Comparison of ENCODE assay signal across 8 cellular contexts in genomic region chr11:6646040-6646439, GRCh38. TPM values are rescaled to one million over a fixed set of nuclear protein-coding genes. Genes with fewer than 3 reads are reported as not detected.
DNase-seq lines count a peak whose midpoint lies in the region; ATAC-seq and TF ChIP-seq lines count a peak whose summit lies in the region.

No MANE protein-coding gene starts in this region.

- ATAC-seq in natural killer cell treated with Interleukin-12 subunit alpha and Interleukin-12 subunit beta and Interleukin-15 and Interleukin-18, amount 100 ng/mL, for 72 hours, result peak; percentile 66 to 70
- no peak for ATAC-seq in activated naive CD4-positive, alpha-beta T cell treated with anti-CD3 and anti-CD28 coated beads, Interleukin-2, amount 50 U/mL, for 72 hours

- no peak overlapping the region for H3K4me3 ChIP-seq in HL-60 (replicated peaks; ENCODE audit: insufficient read depth, low read length)
- no peak overlapping the region for H3K4me3 ChIP-seq in endodermal cell (ENCODE audit: low read length)

- H3K36me3 Mint-ChIP-seq in endodermal cell (ENCODE audit: low read depth), result no peaks in the 10 kb centered on the region
- H3K36me3 Mint-ChIP-seq in natural killer cell treated with Interleukin-12 subunit alpha and Interleukin-12 subunit beta and Interleukin-15 and Interleukin-18, amount 100 ng/mL, for 72 hours, result no peaks in the 10 kb centered on the region
- H3K36me3 Mint-ChIP-seq in activated naive CD4-positive, alpha-beta T cell treated with anti-CD3 and anti-CD28 coated beads, Interleukin-2, amount 50 U/mL, for 72 hours, result no peaks in the 10 kb centered on the region

- no peak overlapping the region; the same call in 1 of the 2 replicates for H3K27ac ChIP-seq in HL-60 (replicated peaks)
- H3K27ac ChIP-seq in endodermal cell (ENCODE audit: low read depth, low read length), result no peak overlapping the region
- H3K27ac ChIP-seq in RWPE1, result no peak overlapping the region

- peaks cover 3% of the 10 kb centered on the region for H3K36me3 ChIP-seq in endodermal cell (ENCODE audit: control insufficient read depth, insufficient read depth, low read length)

- 94 to 95% methylated on average over 11 of the region's 11 CpGs for WGBS in endodermal cell (ENCODE audit: insufficient coverage in 1 of 2, insufficient read length in 1 of 2), 2 experiments

- H3K27me3 ChIP-seq in HL-60 (ENCODE audit: insufficient read depth, poor library complexity, severe bottlenecking), result no peaks in the 10 kb centered on the region
- no peaks in the 10 kb centered on the region for H3K27me3 ChIP-seq in endodermal cell (ENCODE audit: control insufficient read depth, insufficient read depth, low read length, poor library complexity, severe bottlenecking)

- H3K27ac Mint-ChIP-seq in endodermal cell, result no peak overlapping the region
- H3K27ac Mint-ChIP-seq in natural killer cell treated with Interleukin-12 subunit alpha and Interleukin-12 subunit beta and Interleukin-15 and Interleukin-18, amount 100 ng/mL, for 72 hours, result no peak overlapping the region
- peak overlapping the region in 1 of 2 donors; percentile 18 for H3K27ac Mint-ChIP-seq in activated naive CD4-positive, alpha-beta T cell treated with anti-CD3 and anti-CD28 coated beads, Interleukin-2, amount 50 U/mL, for 72 hours

- no peaks in the 10 kb centered on the region for H3K9me3 ChIP-seq in endodermal cell (ENCODE audit: control insufficient read depth, low read length)

- DNase-seq in AG20443 (ENCODE audit: low spot score) (peak; percentile 85), HL-60 (ENCODE audit: low read depth in 1 of 2, low spot score in 1 of 2) (peak; percentile 17 to 36), endodermal cell (peak; percentile 34), NOMO-1 treated with dmso at 0.1 percent for 144 hours (lab: John Stamatoyannopoulos, UW; ENCODE audit: unreplicated experiment) (no peak), RWPE1 (ENCODE audit: low spot score) (no peak), DMS114 treated with DMSO at 0.1 percent for 48 hours (lab: John Stamatoyannopoulos, UW; ENCODE audit: unreplicated experiment) (no peak)
- DNase-seq in natural killer cell treated with Interleukin-12 subunit alpha and Interleukin-12 subunit beta and Interleukin-15 and Interleukin-18, amount 100 ng/mL, for 72 hours (ENCODE audit: low spot score), result no peak
- DNase-seq in activated naive CD4-positive, alpha-beta T cell treated with anti-CD3 and anti-CD28 coated beads, Interleukin-2, amount 50 U/mL, for 72 hours (ENCODE audit: low spot score in 2 of 2), result no peak

- H3K4me1 ChIP-seq in endodermal cell (ENCODE audit: control insufficient read depth, insufficient read depth, low read length), result no peaks in the 10 kb centered on the region

- no peak for TF ChIP-seq CTCF in HL-60 (IDR thresholded peaks at IDR 0.05; ENCODE audit: insufficient read depth, low read length)
- TF ChIP-seq CTCF in endodermal cell (conservative IDR thresholded peaks at IDR 0.05), result no peak
- TF ChIP-seq CTCF in RWPE1 (conservative IDR thresholded peaks at IDR 0.05; ENCODE audit: low read depth), result no peak

- H3K9ac ChIP-seq in endodermal cell (ENCODE audit: extremely low read depth, low read length, poor library complexity, severe bottlenecking), result no peak overlapping the region

- no peaks in the 10 kb centered on the region for H3K27me3 Mint-ChIP-seq in endodermal cell (ENCODE audit: insufficient read depth)
- H3K27me3 Mint-ChIP-seq in natural killer cell treated with Interleukin-12 subunit alpha and Interleukin-12 subunit beta and Interleukin-15 and Interleukin-18, amount 100 ng/mL, for 72 hours, result no peaks in the 10 kb centered on the region

- H3K4me1 Mint-ChIP-seq in endodermal cell, result no peaks in the 10 kb centered on the region
- H3K4me1 Mint-ChIP-seq in natural killer cell treated with Interleukin-12 subunit alpha and Interleukin-12 subunit beta and Interleukin-15 and Interleukin-18, amount 100 ng/mL, for 72 hours (ENCODE audit: low read depth in 2 of 2), result no peaks in the 10 kb centered on the region

- H3K4me3 Mint-ChIP-seq in endodermal cell, result no peak overlapping the region
- H3K4me3 Mint-ChIP-seq in natural killer cell treated with Interleukin-12 subunit alpha and Interleukin-12 subunit beta and Interleukin-15 and Interleukin-18, amount 100 ng/mL, for 72 hours, result no peak overlapping the region

- H3K9me3 Mint-ChIP-seq in endodermal cell, result no peaks in the 10 kb centered on the region
- no peaks in the 10 kb centered on the region for H3K9me3 Mint-ChIP-seq in natural killer cell treated with Interleukin-12 subunit alpha and Interleukin-12 subunit beta and Interleukin-15 and Interleukin-18, amount 100 ng/mL, for 72 hours
- no peaks in the 10 kb centered on the region for H3K9me3 Mint-ChIP-seq in activated naive CD4-positive, alpha-beta T cell treated with anti-CD3 and anti-CD28 coated beads, Interleukin-2, amount 50 U/mL, for 72 hours

- CTCF ChIA-PET in RWPE1 (lab: Yijun Ruan, JAX), result interaction anchor here (0.5 kb wide), 1 partner anchor 26 kb away, joined by 3 read pairs; no protein-coding TSS in a partner anchor

- POLR2A ChIA-PET in RWPE1 (lab: Yijun Ruan, JAX; ENCODE audit: low non-redundant PET), result no interaction called here

RNA-seq across cellular contexts. Expression of gene DCHS1, which starts 9.6 kb away (rescaled TPM):
- total RNA-seq in endodermal cell, result 10 to 100 TPM; 13.7 to 14.3 TPM
- 34.9 TPM for polyA plus RNA-seq in endodermal cell (2013, experiment 1 of 2)
- polyA plus RNA-seq in endodermal cell (2013, experiment 2 of 2), result 34.2 TPM
- 1 to 10 TPM in 1 of 2 donors, under 1 TPM in 1; 0.73 to 1.6 TPM for total RNA-seq in natural killer cell treated with Interleukin-12 subunit alpha and Interleukin-12 subunit beta and Interleukin-15 and Interleukin-18, amount 100 ng/mL, for 72 hours
- 1 to 10 TPM in 1 of 2 donors, under 1 TPM in 1; 0.82 to 2.1 TPM for total RNA-seq in activated naive CD4-positive, alpha-beta T cell treated with anti-CD3 and anti-CD28 coated beads, Interleukin-2, amount 50 U/mL, for 72 hours

RNA-seq across cellular contexts. Expression of gene TPP1, which starts 26.8 kb away (rescaled TPM):
- 10 to 100 TPM; 68.3 to 71.0 TPM for total RNA-seq in endodermal cell
- polyA plus RNA-seq in endodermal cell (2013, experiment 1 of 2), result 52.5 TPM
- polyA plus RNA-seq in endodermal cell (2013, experiment 2 of 2), result 41.0 TPM
- total RNA-seq in natural killer cell treated with Interleukin-12 subunit alpha and Interleukin-12 subunit beta and Interleukin-15 and Interleukin-18, amount 100 ng/mL, for 72 hours, result 10 to 100 TPM; 48.6 to 92.4 TPM
- 10 to 100 TPM; 54.7 to 67.4 TPM for total RNA-seq in activated naive CD4-positive, alpha-beta T cell treated with anti-CD3 and anti-CD28 coated beads, Interleukin-2, amount 50 U/mL, for 72 hours

RNA-seq across cellular contexts. Expression of gene TAF10, which starts 34.0 kb away (rescaled TPM):
- total RNA-seq in endodermal cell, result 100 to 1,000 TPM; 168 to 202 TPM
- 248 TPM for polyA plus RNA-seq in endodermal cell (2013, experiment 1 of 2)
- polyA plus RNA-seq in endodermal cell (2013, experiment 2 of 2), result 238 TPM
- total RNA-seq in natural killer cell treated with Interleukin-12 subunit alpha and Interleukin-12 subunit beta and Interleukin-15 and Interleukin-18, amount 100 ng/mL, for 72 hours, result 100 to 1,000 TPM; 118 to 152 TPM
- 100 to 1,000 TPM in 1 of 2 donors, 10 to 100 TPM in 1; 95.3 to 166 TPM for total RNA-seq in activated naive CD4-positive, alpha-beta T cell treated with anti-CD3 and anti-CD28 coated beads, Interleukin-2, amount 50 U/mL, for 72 hours

RNA-seq across cellular contexts. Expression of gene MRPL17, which starts 37.1 kb away (rescaled TPM):
- total RNA-seq in endodermal cell, result 10 to 100 TPM; 57.6 to 72.6 TPM
- 41.0 TPM for polyA plus RNA-seq in endodermal cell (2013, experiment 1 of 2)
- polyA plus RNA-seq in endodermal cell (2013, experiment 2 of 2), result 40.0 TPM
- 10 to 100 TPM; 69.1 to 70.1 TPM for total RNA-seq in natural killer cell treated with Interleukin-12 subunit alpha and Interleukin-12 subunit beta and Interleukin-15 and Interleukin-18, amount 100 ng/mL, for 72 hours
- 100 to 1,000 TPM in 1 of 2 donors, 10 to 100 TPM in 1; 92.4 to 104 TPM for total RNA-seq in activated naive CD4-positive, alpha-beta T cell treated with anti-CD3 and anti-CD28 coated beads, Interleukin-2, amount 50 U/mL, for 72 hours

RNA-seq across cellular contexts. Expression of gene ILK, which starts 42.5 kb away (rescaled TPM):
- total RNA-seq in endodermal cell, result 100 to 1,000 TPM; 125 to 136 TPM
- 117 TPM for polyA plus RNA-seq in endodermal cell (2013, experiment 1 of 2)
- polyA plus RNA-seq in endodermal cell (2013, experiment 2 of 2), result 112 TPM
- total RNA-seq in natural killer cell treated with Interleukin-12 subunit alpha and Interleukin-12 subunit beta and Interleukin-15 and Interleukin-18, amount 100 ng/mL, for 72 hours, result 100 to 1,000 TPM in 1 of 2 donors, 10 to 100 TPM in 1; 91.8 to 142 TPM
- 10 to 100 TPM; 72.1 to 99.7 TPM for total RNA-seq in activated naive CD4-positive, alpha-beta T cell treated with anti-CD3 and anti-CD28 coated beads, Interleukin-2, amount 50 U/mL, for 72 hours

Comparison
In these comparisons a context has a peak if more than half of its experiments do, and no peak if none do; other contexts are left out.
1. DNase-seq: peak in AG20443 (single experiment), HL-60 (2 of 2) and endodermal cell (single experiment); none in natural killer cell treated with Interleukin-12 subunit alpha and Interleukin-12 subunit beta and Interleukin-15 and Interleukin-18, amount 100 ng/mL, for 72 hours (single experiment), NOMO-1 treated with dmso at 0.1 percent for 144 hours (single experiment), RWPE1 (single experiment), activated naive CD4-positive, alpha-beta T cell treated with anti-CD3 and anti-CD28 coated beads, Interleukin-2, amount 50 U/mL, for 72 hours (0 of 2) and DMS114 treated with DMSO at 0.1 percent for 48 hours (single experiment).
2. ATAC-seq: peak in natural killer cell treated with Interleukin-12 subunit alpha and Interleukin-12 subunit beta and Interleukin-15 and Interleukin-18, amount 100 ng/mL, for 72 hours (2 of 2); none in activated naive CD4-positive, alpha-beta T cell treated with anti-CD3 and anti-CD28 coated beads, Interleukin-2, amount 50 U/mL, for 72 hours (0 of 2).
3. RNA of gene DCHS1, which starts 9.6 kb away (total RNA-seq): 13.7 to 14.3 TPM in endodermal cell; 0.82 to 2.1 TPM in activated naive CD4-positive, alpha-beta T cell treated with anti-CD3 and anti-CD28 coated beads, Interleukin-2, amount 50 U/mL, for 72 hours and 0.73 to 1.6 TPM in natural killer cell treated with Interleukin-12 subunit alpha and Interleukin-12 subunit beta and Interleukin-15 and Interleukin-18, amount 100 ng/mL, for 72 hours; every median in the first group is over 4 times any median in the second.